In genomic region chr1:225942574-225942973, GRCh38 we compare ENCODE assay signal across 13 cellular contexts. TPM values are rescaled to one million over a fixed set of nuclear protein-coding genes. Genes with fewer than 3 reads are reported as not detected.
DNase-seq lines count a peak whose midpoint lies in the region; ATAC-seq, FAIRE-seq and TF ChIP-seq lines count a peak whose summit lies in the region.
"Had no signal": no experiment of that assay in that cellular context is flagged by ENCODE, and none has a peak within 500 bp of the region (broad histone marks: within the 10 kb centered on the region; RNA-seq: fewer than 3 reads in every experiment).

No MANE protein-coding gene starts in this region.

- WGBS in GM12878 (ENCODE audit: insufficient coverage, insufficient replicate concordance, low lambda C conversion rate, missing lambda C conversion rate), result 18% methylated on average over 7 of the region's 7 CpGs

- H3K4me3 ChIP-seq in GM12878 (no peak overlapping the region), tibial artery (no peak overlapping the region)
- H3K4me3 ChIP-seq: colonic mucosa had no signal

- POLR2A ChIA-PET in GM12878 (lab: Charles Lee), result interaction anchor here (0.6 to 0.7 kb wide), 2 partner anchors 488 to 578 kb away, joined by 3 read pairs; no protein-coding TSS in a partner anchor

- RAD21 ChIA-PET in GM12878 (lab: Charles Lee; ENCODE audit: unreplicated experiment), result interaction anchor here (0.7 kb wide), 1 partner anchor 283 kb away, joined by 3 read pairs; no protein-coding TSS in a partner anchor

- H3K4me2 ChIP-seq in GM12878 (ENCODE audit: control insufficient read depth, insufficient read depth), result peak overlapping the region; percentile 44; the same call in 1 of the 2 replicates

- in situ Hi-C loops in GM12878 (cut with MboI), result no loop called here

- no peak for TF ChIP-seq RAD21 in GM12878 (IDR thresholded peaks at IDR 0.05; ENCODE audit: insufficient read depth, low read depth, low read length)

- no peak overlapping the region for H2AFZ ChIP-seq in GM12878 (ENCODE audit: control insufficient read depth, low read depth, low read length)

- peak; percentile 80 for ATAC-seq in GM19463 (IDR thresholded peaks at IDR 0.05; ENCODE audit: unreplicated experiment)
- peak; percentile 82 for ATAC-seq in HG03045 (IDR thresholded peaks at IDR 0.05; ENCODE audit: unreplicated experiment)
- peak; percentile 81 for ATAC-seq in GM12878
- ATAC-seq in foreskin keratinocyte, result no peak
- ATAC-seq in activated T-cell treated with anti-CD3 and anti-CD28 coated beads, Interleukin-2, amount 50 U/mL, for 72 hours (replicated peaks in 1 of 2), result no peak

- no peak for TF ChIP-seq CTCF in GM12878 (IDR thresholded peaks at IDR 0.05 in 2 of 3, conservative IDR thresholded peaks at IDR 0.05 in 1 of 3; ENCODE audit: control insufficient read depth in 2 of 3, extremely low read depth in 1 of 3, insufficient read depth in 1 of 3, low read depth in 3 of 3, low read length in 3 of 3)
- TF ChIP-seq CTCF in tibial artery (IDR thresholded peaks at IDR 0.05), result no peak
- no peak for TF ChIP-seq CTCF in foreskin keratinocyte (conservative IDR thresholded peaks at IDR 0.05)

- H3K36me3 Mint-ChIP-seq in activated T-cell treated with anti-CD3 and anti-CD28 coated beads, Interleukin-2, amount 50 U/mL, for 72 hours (ENCODE audit: insufficient read depth in 2 of 2), result no peaks in the 10 kb centered on the region

- no peak for DNase-seq in GM18507 (ENCODE audit: extremely low spot score, insufficient read length, low read depth)
- DNase-seq in GM12878 (ENCODE audit: low read depth, low spot score), result peak; percentile 39
- no peak for DNase-seq in tibial artery
- DNase-seq in foreskin keratinocyte, result no peak
- no peak for DNase-seq in activated T-cell treated with anti-CD3 and anti-CD28 coated beads, Interleukin-2, amount 50 U/mL, for 72 hours
- DNase-seq in cerebellum (ENCODE audit: low spot score), result no peak
- DNase-seq: activated T-cell treated with anti-CD3 and anti-CD28 coated beads, Interleukin-2, amount 50 U/mL, for 1 hour; colonic mucosa; NCI-H446 treated with DMSO at 0.1 percent for 48 hours; occipital lobe had no signal

- SMC1A ChIA-PET in GM12878 (lab: Charles Lee; ENCODE audit: uncharacterized antibody, unreplicated experiment), result no interaction called here

- no peaks in the 10 kb centered on the region for H3K27me3 Mint-ChIP-seq in activated T-cell treated with anti-CD3 and anti-CD28 coated beads, Interleukin-2, amount 50 U/mL, for 72 hours (ENCODE audit: low read depth)

- H3K9ac ChIP-seq in GM12878 (ENCODE audit: control insufficient read depth, insufficient read depth, low read length), result no peak overlapping the region

- H4K20me1 ChIP-seq in GM12878 (ENCODE audit: control insufficient read depth, insufficient read depth), result no peaks in the 10 kb centered on the region

- no peak for TF ChIP-seq POLR2A in GM12878 (IDR thresholded peaks at IDR 0.05; ENCODE audit: low read depth, low read length)

- no peaks in the 10 kb centered on the region for H3K79me2 ChIP-seq in GM12878 (ENCODE audit: control insufficient read depth, insufficient read depth, low read length)

- H3K27me3 ChIP-seq in GM12878 (replicated peaks in 1 of 2; ENCODE audit: control insufficient read depth in 2 of 2, insufficient read depth in 2 of 2, low read length in 1 of 2), result no peaks in the 10 kb centered on the region; a peak in 1 of 4 replicates
- H3K27me3 ChIP-seq in tibial artery, result no peaks in the 10 kb centered on the region
- peaks cover 18% of the 10 kb centered on the region for H3K27me3 ChIP-seq in foreskin keratinocyte
- H3K27me3 ChIP-seq: colonic mucosa had no signal

- BruUV-seq in GM12878 (replicated peaks; lab: Mats Ljungman, UMichigan), result no TSS peak

- peaks cover 6% of the 10 kb centered on the region for H3K4me1 Mint-ChIP-seq in activated T-cell treated with anti-CD3 and anti-CD28 coated beads, Interleukin-2, amount 50 U/mL, for 72 hours (ENCODE audit: low read depth)

- intact Hi-C loops in GM12878 (cut with micrococcal nuclease; ENCODE audit: unreplicated experiment) (no loop called here), tibial artery (cut with DNase I; ENCODE audit: low total_unique reads) (no loop called here)

- no peaks in the 10 kb centered on the region for H3K9me3 Mint-ChIP-seq in activated T-cell treated with anti-CD3 and anti-CD28 coated beads, Interleukin-2, amount 50 U/mL, for 72 hours
- H3K9me3 Mint-ChIP-seq: T-helper 1 cell treated with Interleukin-12 subunit alpha and Interleukin-12 subunit beta and Interleukin-4 antibody, amounts not matched to agents 30 μg/mL and 1 μg/mL, for 36 hours had no signal

- TF ChIP-seq EP300 in GM12878 (IDR thresholded peaks at IDR 0.05; ENCODE audit: borderline replicate concordance in 1 of 2, control insufficient read depth in 1 of 2, low read depth in 2 of 2, low read length in 2 of 2), result no peak

- FAIRE-seq in GM18507 (lab: Jason Lieb, UNC), result peak; percentile 83
- FAIRE-seq in GM12878 (lab: Jason Lieb, UNC), result no peak

- CTCF ChIA-PET in GM12878 (lab: Yijun Ruan, JAX), result interaction anchor here (0.8 to 1.0 kb wide), 2 partner anchors 21 to 64 kb away, joined by 3 read pairs; no protein-coding TSS in a partner anchor

- H3K36me3 ChIP-seq in GM12878 (ENCODE audit: control insufficient read depth in 2 of 2, insufficient read depth in 2 of 2, low read length in 1 of 2) (no peaks in the 10 kb centered on the region), tibial artery (no peaks in the 10 kb centered on the region)
- H3K36me3 ChIP-seq: colonic mucosa had no signal

- H3K4me1 ChIP-seq in GM12878 (ENCODE audit: control insufficient read depth, insufficient read depth, low read length) (peaks cover 24% of the 10 kb centered on the region), tibial artery (peaks cover 0 to 27% (median 19%) of the 10 kb centered on the region in 4 donors), foreskin keratinocyte (no peaks in the 10 kb centered on the region)
- H3K4me1 ChIP-seq: colonic mucosa had no signal

- H3K9me3 ChIP-seq in GM12878 (replicated peaks; ENCODE audit: control insufficient read depth, insufficient read depth, low read length) (no peaks in the 10 kb centered on the region), tibial artery (no peaks in the 10 kb centered on the region)
- H3K9me3 ChIP-seq: colonic mucosa had no signal

- no peak overlapping the region for H3K4me3 Mint-ChIP-seq in activated T-cell treated with anti-CD3 and anti-CD28 coated beads, Interleukin-2, amount 50 U/mL, for 72 hours
- H3K4me3 Mint-ChIP-seq: T-helper 1 cell treated with Interleukin-12 subunit alpha and Interleukin-12 subunit beta and Interleukin-4 antibody, amounts not matched to agents 30 μg/mL and 1 μg/mL, for 36 hours had no signal

- H3K27ac ChIP-seq in GM12878 (ENCODE audit: control insufficient read depth, insufficient read depth), result no peak overlapping the region
- H3K27ac ChIP-seq in tibial artery, result no peak overlapping the region
- no peak overlapping the region for H3K27ac ChIP-seq in foreskin keratinocyte
- H3K27ac ChIP-seq: colonic mucosa had no signal

- H3K27ac Mint-ChIP-seq in activated T-cell treated with anti-CD3 and anti-CD28 coated beads, Interleukin-2, amount 50 U/mL, for 72 hours, result no peak overlapping the region
- H3K27ac Mint-ChIP-seq: T-helper 1 cell treated with Interleukin-12 subunit alpha and Interleukin-12 subunit beta and Interleukin-4 antibody, amounts not matched to agents 30 μg/mL and 1 μg/mL, for 36 hours had no signal

RNA-seq across cellular contexts. Expression of gene LEFTY2, which starts 1.6 kb away (rescaled TPM):
- not detected in 2 replicates for total RNA-seq in GM12878 (2013; cell fraction: nucleolus; rRNA removed)
- total RNA-seq in GM12878 (2014; rRNA removed) (not detected in 2 replicates), GM12878 (2014; rRNA removed; fragmentation: Illumina TruSeq; extraction: Trizol) (not detected in 2 replicates), GM12878 (2021) (not detected in 2 replicates), foreskin keratinocyte (not detected in 2 replicates), cerebellum (0.09 TPM)
- not detected for polyA plus RNA-seq in GM12878 (2011; ENCODE audit: low read depth)
- polyA plus RNA-seq in GM12878 (2011; rRNA removed) (not detected in 2 replicates), GM12878 (2014; fragmentation: Illumina TruSeq; extraction: Trizol) (not detected in 2 replicates), GM12878 (2014; fragmentation: Nextera tagmentation; extraction: Ambion mirVana) (not detected), GM12878 (2014; rRNA removed) (not detected in 2 replicates), GM12878 (2016; fragmentation: Nextera tagmentation; extraction: Ambion mirVana) (not detected), foreskin keratinocyte (not detected in 2 replicates)
- not detected in 2 replicates for polyA plus RNA-seq in GM12878 (2011; cell fraction: cytosol; rRNA removed)
- not detected in 2 replicates for polyA plus RNA-seq in GM12878 (2011; cell fraction: nucleus; rRNA removed)
- polyA plus RNA-seq in GM12878 (2012), result not detected in 2 replicates
- polyA minus RNA-seq in GM12878 (2011; rRNA and poly(A)+ RNA removed), result not detected in 2 replicates
- not detected in 2 replicates for polyA minus RNA-seq in GM12878 (2011; cell fraction: cytosol; rRNA and poly(A)+ RNA removed)
- polyA minus RNA-seq in GM12878 (2011; cell fraction: nucleus; rRNA and poly(A)+ RNA removed), result not detected in 2 replicates
- total RNA-seq in activated T-cell treated with anti-CD3 and anti-CD28 coated beads, Interleukin-2, amount 50 U/mL, for 72 hours, result not detected

RNA-seq across cellular contexts. Expression of gene PYCR2, which starts 18.5 kb away (rescaled TPM):
- 41.1 and 41.4 TPM in 2 replicates for total RNA-seq in GM12878 (2013; cell fraction: nucleolus; rRNA removed)
- 53.4 and 65.2 TPM in 2 replicates for total RNA-seq in GM12878 (2014; rRNA removed)
- 31.0 and 33.6 TPM in 2 replicates for total RNA-seq in GM12878 (2014; rRNA removed; fragmentation: Illumina TruSeq; extraction: Trizol)
- 77.2 and 81.8 TPM in 2 replicates for total RNA-seq in GM12878 (2021)
- polyA plus RNA-seq in GM12878 (2011; ENCODE audit: low read depth), result 22.2 TPM
- 24.3 and 46.0 TPM in 2 replicates for polyA plus RNA-seq in GM12878 (2011; rRNA removed)
- 49.9 and 63.2 TPM in 2 replicates for polyA plus RNA-seq in GM12878 (2011; cell fraction: cytosol; rRNA removed)
- 101 and 106 TPM in 2 replicates for polyA plus RNA-seq in GM12878 (2011; cell fraction: nucleus; rRNA removed)
- 45.2 and 52.3 TPM in 2 replicates for polyA plus RNA-seq in GM12878 (2012)
- polyA plus RNA-seq in GM12878 (2014; fragmentation: Illumina TruSeq; extraction: Trizol), result 19.1 and 47.0 TPM in 2 replicates
- polyA plus RNA-seq in GM12878 (2014; fragmentation: Nextera tagmentation; extraction: Ambion mirVana), result 1 to 10 TPM; 1.7 to 5.9 TPM
- 62.8 and 64.9 TPM in 2 replicates for polyA plus RNA-seq in GM12878 (2014; rRNA removed)
- polyA plus RNA-seq in GM12878 (2016; fragmentation: Nextera tagmentation; extraction: Ambion mirVana), result 10 to 100 TPM; 74.9 to 76.3 TPM
- 29.4 and 39.5 TPM in 2 replicates for polyA minus RNA-seq in GM12878 (2011; rRNA and poly(A)+ RNA removed)
- 8.3 and 15.2 TPM in 2 replicates for polyA minus RNA-seq in GM12878 (2011; cell fraction: cytosol; rRNA and poly(A)+ RNA removed)
- 20.2 and 31.1 TPM in 2 replicates for polyA minus RNA-seq in GM12878 (2011; cell fraction: nucleus; rRNA and poly(A)+ RNA removed)
- 51.2 and 51.3 TPM in 2 replicates for total RNA-seq in foreskin keratinocyte
- polyA plus RNA-seq in foreskin keratinocyte, result 56.8 and 68.5 TPM in 2 replicates
- 100 to 1,000 TPM; 144 to 152 TPM for total RNA-seq in activated T-cell treated with anti-CD3 and anti-CD28 coated beads, Interleukin-2, amount 50 U/mL, for 72 hours
- total RNA-seq in cerebellum, result 15.6 TPM

RNA-seq across cellular contexts. Expression of gene LEFTY1, which starts 53.6 kb away (rescaled TPM):
- total RNA-seq in GM12878 (2013; cell fraction: nucleolus; rRNA removed), result not detected in 2 replicates
- total RNA-seq in GM12878 (2014; rRNA removed) (0.06 TPM in 1 of 2 replicates, not detected in the other), GM12878 (2014; rRNA removed; fragmentation: Illumina TruSeq; extraction: Trizol) (not detected in 2 replicates), GM12878 (2021) (0.27 TPM in 1 of 2 replicates, not detected in the other), foreskin keratinocyte (not detected in 2 replicates), cerebellum (not detected)
- not detected for polyA plus RNA-seq in GM12878 (2011; ENCODE audit: low read depth)
- polyA plus RNA-seq in GM12878 (2011; rRNA removed) (not detected in 2 replicates), GM12878 (2014; fragmentation: Illumina TruSeq; extraction: Trizol) (not detected in 2 replicates), GM12878 (2014; fragmentation: Nextera tagmentation; extraction: Ambion mirVana) (not detected), GM12878 (2014; rRNA removed) (0.06 TPM in 1 of 2 replicates, not detected in the other), GM12878 (2016; fragmentation: Nextera tagmentation; extraction: Ambion mirVana) (not detected), foreskin keratinocyte (not detected in 2 replicates)
- 0.04 TPM in 1 of 2 replicates, not detected in the other for polyA plus RNA-seq in GM12878 (2011; cell fraction: cytosol; rRNA removed)
- polyA plus RNA-seq in GM12878 (2011; cell fraction: nucleus; rRNA removed), result 0.06 TPM in 1 of 2 replicates, not detected in the other
- 0.08 TPM in 1 of 2 replicates, not detected in the other for polyA plus RNA-seq in GM12878 (2012)
- polyA minus RNA-seq in GM12878 (2011; rRNA and poly(A)+ RNA removed), result not detected in 2 replicates
- polyA minus RNA-seq in GM12878 (2011; cell fraction: cytosol; rRNA and poly(A)+ RNA removed), result not detected in 2 replicates
- polyA minus RNA-seq in GM12878 (2011; cell fraction: nucleus; rRNA and poly(A)+ RNA removed), result not detected in 2 replicates
- total RNA-seq in activated T-cell treated with anti-CD3 and anti-CD28 coated beads, Interleukin-2, amount 50 U/mL, for 72 hours, result not detected

RNA-seq across cellular contexts. Expression of gene SDE2, which starts 56.6 kb away (rescaled TPM):
- total RNA-seq in GM12878 (2013; cell fraction: nucleolus; rRNA removed), result 18.8 and 19.4 TPM in 2 replicates
- total RNA-seq in GM12878 (2014; rRNA removed) (14.3 and 17.2 TPM in 2 replicates), GM12878 (2014; rRNA removed; fragmentation: Illumina TruSeq; extraction: Trizol) (15.4 and 16.0 TPM in 2 replicates), GM12878 (2021) (12.7 and 13.0 TPM in 2 replicates), foreskin keratinocyte (14.5 and 15.3 TPM in 2 replicates), cerebellum (21.3 TPM)
- polyA plus RNA-seq in GM12878 (2011; ENCODE audit: low read depth), result 6.0 TPM
- polyA plus RNA-seq in GM12878 (2011; rRNA removed) (19.4 and 26.6 TPM in 2 replicates), GM12878 (2014; fragmentation: Illumina TruSeq; extraction: Trizol) (12.2 and 16.2 TPM in 2 replicates), GM12878 (2014; fragmentation: Nextera tagmentation; extraction: Ambion mirVana) (1 to 10 TPM; 2.7 to 4.3 TPM), GM12878 (2014; rRNA removed) (9.6 and 11.5 TPM in 2 replicates), GM12878 (2016; fragmentation: Nextera tagmentation; extraction: Ambion mirVana) (10 to 100 TPM; 11.7 to 14.1 TPM), foreskin keratinocyte (3.9 and 4.7 TPM in 2 replicates)
- 8.3 and 10.8 TPM in 2 replicates for polyA plus RNA-seq in GM12878 (2011; cell fraction: cytosol; rRNA removed)
- polyA plus RNA-seq in GM12878 (2011; cell fraction: nucleus; rRNA removed), result 4.3 and 7.1 TPM in 2 replicates
- polyA plus RNA-seq in GM12878 (2012), result 8.1 and 8.3 TPM in 2 replicates
- 10.3 and 11.3 TPM in 2 replicates for polyA minus RNA-seq in GM12878 (2011; rRNA and poly(A)+ RNA removed)
- 7.1 and 7.6 TPM in 2 replicates for polyA minus RNA-seq in GM12878 (2011; cell fraction: cytosol; rRNA and poly(A)+ RNA removed)
- 3.9 and 7.9 TPM in 2 replicates for polyA minus RNA-seq in GM12878 (2011; cell fraction: nucleus; rRNA and poly(A)+ RNA removed)
- total RNA-seq in activated T-cell treated with anti-CD3 and anti-CD28 coated beads, Interleukin-2, amount 50 U/mL, for 72 hours, result 10 to 100 TPM; 21.5 to 24.0 TPM

Comparison
In these comparisons a context has a peak if more than half of its experiments do, and no peak if none do; other contexts are left out.
1. ATAC-seq: peak in GM19463 (single experiment), HG03045 (single experiment) and GM12878 (single experiment); none in foreskin keratinocyte (single experiment) and activated T-cell treated with anti-CD3 and anti-CD28 coated beads, Interleukin-2, amount 50 U/mL, for 72 hours (0 of 2).